ENCODE assay signal across 27 cellular contexts in genomic region chr14:55350461-55350860, GRCh38.
DNase-seq lines count a peak whose midpoint lies in the region; FAIRE-seq and TF ChIP-seq lines count a peak whose summit lies in the region.
"Had no signal": no experiment of that assay in that cellular context is flagged by ENCODE, and none has a peak within 500 bp of the region (broad histone marks: within the 10 kb centered on the region; RNA-seq: fewer than 3 reads in every experiment).

No MANE protein-coding gene starts in this region.

- no peaks in the 10 kb centered on the region for H3K9me3 ChIP-seq in osteoblast (ENCODE audit: low read depth, low read length)
- no peaks in the 10 kb centered on the region for H3K9me3 ChIP-seq in PC-9 (ENCODE audit: insufficient read depth, low read depth)
- H3K9me3 ChIP-seq: A549, gastroesophageal sphincter, ovary had no signal

- FAIRE-seq in HTR-8/SVneo (lab: Jason Lieb, UNC): peak; percentile 38
- FAIRE-seq: A549 had no signal

- no peak overlapping the region for H3K4me3 ChIP-seq in dorsolateral prefrontal cortex
- H3K4me3 ChIP-seq in osteoblast (ENCODE audit: insufficient read depth, low read length): no peak overlapping the region
- H3K4me3 ChIP-seq in PC-9: no peak overlapping the region
- H3K4me3 ChIP-seq: A549, cardiac muscle cell, gastroesophageal sphincter, ovary had no signal

- H4K20me1 ChIP-seq in osteoblast (ENCODE audit: insufficient read depth, low read length) (peaks cover 15% of the 10 kb centered on the region), PC-9 (ENCODE audit: insufficient read depth) (no peaks in the 10 kb centered on the region)

- DNase-seq in Ammon's horn (ENCODE audit: low spot score) (peak; percentile 29), HTR-8/SVneo (ENCODE audit: insufficient read length, low spot score) (no peak), dorsolateral prefrontal cortex (no peak), osteoblast (ENCODE audit: insufficient read length, low spot score, missing footprints) (peak; percentile 68), germinal center (ENCODE audit: low spot score) (no peak), PC-9 (no peak), A172 (ENCODE audit: low spot score) (no peak)
- DNase-seq in stimulated activated CD8-positive, alpha-beta memory T cell treated with anti-CD3 and anti-CD28 coated beads, Interleukin-4, amount 100 ng/mL, for 48 hours: no peak
- DNase-seq: activated CD4-positive, alpha-beta T cell treated with anti-CD3 and anti-CD28 coated beads for 1 hour; activated CD8-positive, alpha-beta T cell treated with anti-CD3 and anti-CD28 coated beads for 36 hours; AML-193; DMS153; HCEC 1CT; left colon; NCI-H1417 treated with DMSO at 0.1 percent for 48 hours; NCI-H2081 treated with DMSO at 0.1 percent for 48 hours; NCI-H2227 treated with DMSO at 0.1 percent for 48 hours; NCI-H526; nephron progenitor cell; NK-92 treated with Interleukin-12 subunit alpha and Interleukin-12 subunit beta, amount 100 ng/mL, for 24 hours; ovary; Right ventricle myocardium superior; stimulated activated naive B cell treated with anti-CD40 and anti-IgM and Interleukin-4, amounts not matched to agents 10 μg/mL and 1 μg/mL and 100 μg/mL, for 72 hours; substantia nigra had no signal

- H3K4me2 ChIP-seq in osteoblast (ENCODE audit: insufficient read depth, low read length) (no peak overlapping the region), PC-9 (no peak overlapping the region)
- H3K4me2 ChIP-seq: A549 had no signal

- no peaks in the 10 kb centered on the region for H3K4me1 ChIP-seq in osteoblast (ENCODE audit: insufficient read depth, low read length)
- H3K4me1 ChIP-seq in PC-9 (replicated peaks; ENCODE audit: insufficient read depth): no peaks in the 10 kb centered on the region
- H3K4me1 ChIP-seq: A549 had no signal

- H3K79me2 ChIP-seq in osteoblast (ENCODE audit: insufficient read depth, low read length): peaks cover 39% of the 10 kb centered on the region
- peaks cover 25% of the 10 kb centered on the region for H3K79me2 ChIP-seq in PC-9 (ENCODE audit: low read depth)

- H3K27me3 ChIP-seq in dorsolateral prefrontal cortex (no peaks in the 10 kb centered on the region), osteoblast (ENCODE audit: insufficient read depth, low read length) (no peaks in the 10 kb centered on the region), PC-9 (ENCODE audit: insufficient read depth, low read depth) (no peaks in the 10 kb centered on the region)
- H3K27me3 ChIP-seq: cardiac muscle cell, gastroesophageal sphincter, ovary had no signal

- no peaks in the 10 kb centered on the region for H3F3A ChIP-seq in PC-9 (ENCODE audit: insufficient read depth, low read depth)

- no peaks in the 10 kb centered on the region for H3K9me2 ChIP-seq in PC-9 (ENCODE audit: insufficient read depth)

- POLR2A ChIA-PET in PC-9 (lab: Charles Lee; ENCODE audit: unreplicated experiment): interaction anchor here (0.6 to 0.7 kb wide), 2 partner anchors 69 to 545 kb away, joined by 13 to 46 read pairs; no protein-coding TSS in a partner anchor

- BruUV-seq in PC-9 (replicated peaks; lab: Mats Ljungman, UMichigan): no TSS peak

- CTCF ChIA-PET in PC-9 (lab: Charles Lee): interaction anchor here (0.6 kb wide), 1 partner anchor 78 kb away, joined by 4 read pairs; no protein-coding TSS in a partner anchor

- H3K27ac ChIP-seq in dorsolateral prefrontal cortex: peak overlapping the region in 39 of 59 donors; percentile 0 to 80 (median 49)
- no peak overlapping the region for H3K27ac ChIP-seq in osteoblast (ENCODE audit: low read depth, low read length)
- H3K27ac ChIP-seq in PC-9: no peak overlapping the region
- H3K27ac ChIP-seq: A549, cardiac muscle cell, gastroesophageal sphincter, ovary had no signal

- H2AFZ ChIP-seq in osteoblast (ENCODE audit: low read length): no peak overlapping the region
- no peak overlapping the region for H2AFZ ChIP-seq in PC-9

- TF ChIP-seq CTCF in dorsolateral prefrontal cortex (IDR thresholded peaks at IDR 0.05 in 54 of 56, conservative IDR thresholded peaks at IDR 0.05 in 2 of 56; ENCODE audit: low read depth in 1 of 56, partially characterized antibody in 56 of 56): peak in 3 of 56 donors; percentile 13 to 27 (median 14)
- TF ChIP-seq CTCF in osteoblast (IDR thresholded peaks at IDR 0.05; ENCODE audit: extremely low read depth, low read depth, low read length): no peak
- no peak for TF ChIP-seq CTCF in PC-9 (conservative IDR thresholded peaks at IDR 0.05)

- peaks cover 31% of the 10 kb centered on the region for H3K36me3 ChIP-seq in osteoblast (ENCODE audit: insufficient read depth, low read length)
- H3K36me3 ChIP-seq in PC-9 (ENCODE audit: low read depth): 0 out of 2 replicates have a peak, but pooled peaks cover 4% of the 10 kb centered on the region
- H3K36me3 ChIP-seq: cardiac muscle cell, ovary had no signal

- intact Hi-C loops in dorsolateral prefrontal cortex (cut with DNase I) (no loop called here), PC-9 (cut with micrococcal nuclease; ENCODE audit: unreplicated experiment) (no loop called here)

Comparison
In these comparisons a context has a peak if more than half of its experiments do, and no peak if none do; other contexts are left out.
1. DNase-seq: peak in Ammon's horn (single experiment) and osteoblast (single experiment); none in HTR-8/SVneo (single experiment), dorsolateral prefrontal cortex (0 of 10), germinal center (single experiment), PC-9 (0 of 2), stimulated activated CD8-positive, alpha-beta memory T cell treated with anti-CD3 and anti-CD28 coated beads, Interleukin-4, amount 100 ng/mL, for 48 hours (single experiment) and A172 (single experiment).
2. H3K27ac ChIP-seq: peak in dorsolateral prefrontal cortex (39 of 59); none in osteoblast (single experiment) and PC-9 (single experiment).